ENCODE assay signal across 1 cellular context in the genomic region with DNA sequence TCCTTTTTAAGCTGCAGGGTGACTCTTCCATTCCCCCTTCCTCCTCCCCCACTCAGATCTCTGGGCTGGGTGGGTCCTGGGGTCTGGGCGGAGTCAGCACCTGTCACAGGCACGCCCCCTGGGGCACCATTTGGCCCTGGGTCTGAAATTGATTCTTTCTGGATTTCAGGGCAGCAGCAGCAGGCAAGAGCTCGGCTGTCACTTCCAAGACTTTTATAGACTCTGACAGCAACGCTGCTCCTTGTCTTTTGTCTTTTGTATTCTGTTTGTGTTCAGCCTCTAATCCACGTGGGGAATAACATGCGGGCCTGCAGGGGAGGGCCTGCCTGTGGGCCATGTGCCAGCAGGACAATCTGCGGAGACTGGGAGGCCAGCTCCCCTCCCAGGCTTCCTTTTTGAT.
TF ChIP-seq lines count a peak whose summit lies in the region.

No MANE protein-coding gene starts in this region.

TF ChIP-seq in HepG2, 621 proteins besides CTCF, POLR2A, EP300 and RAD21:
- TF ChIP-seq, protein P1, sequence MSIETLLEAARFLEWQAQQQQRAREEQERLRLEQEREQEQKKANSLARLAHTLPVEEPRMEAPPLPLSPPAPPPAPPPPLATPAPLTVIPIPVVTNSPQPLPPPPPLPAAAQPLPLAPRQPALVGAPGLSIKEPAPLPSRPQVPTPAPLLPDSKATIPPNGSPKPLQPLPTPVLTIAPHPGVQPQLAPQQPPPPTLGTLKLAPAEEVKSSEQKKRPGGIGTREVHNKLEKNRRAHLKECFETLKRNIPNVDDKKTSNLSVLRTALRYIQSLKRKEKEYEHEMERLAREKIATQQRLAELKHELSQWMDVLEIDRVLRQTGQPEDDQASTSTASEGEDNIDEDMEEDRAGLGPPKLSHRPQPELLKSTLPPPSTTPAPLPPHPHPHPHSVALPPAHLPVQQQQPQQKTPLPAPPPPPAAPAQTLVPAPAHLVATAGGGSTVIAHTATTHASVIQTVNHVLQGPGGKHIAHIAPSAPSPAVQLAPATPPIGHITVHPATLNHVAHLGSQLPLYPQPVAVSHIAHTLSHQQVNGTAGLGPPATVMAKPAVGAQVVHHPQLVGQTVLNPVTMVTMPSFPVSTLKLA (IDR thresholded peaks at IDR 0.05): peak; percentile 47
- no peak for TF ChIP-seq ZBTB7A (CRISPR knock-in tag; IDR thresholded peaks at IDR 0.05)
TF ChIP-seq in HepG2: peak in this region for 1.
